ENCODE assay signal across 11 cellular contexts in the genomic region with DNA sequence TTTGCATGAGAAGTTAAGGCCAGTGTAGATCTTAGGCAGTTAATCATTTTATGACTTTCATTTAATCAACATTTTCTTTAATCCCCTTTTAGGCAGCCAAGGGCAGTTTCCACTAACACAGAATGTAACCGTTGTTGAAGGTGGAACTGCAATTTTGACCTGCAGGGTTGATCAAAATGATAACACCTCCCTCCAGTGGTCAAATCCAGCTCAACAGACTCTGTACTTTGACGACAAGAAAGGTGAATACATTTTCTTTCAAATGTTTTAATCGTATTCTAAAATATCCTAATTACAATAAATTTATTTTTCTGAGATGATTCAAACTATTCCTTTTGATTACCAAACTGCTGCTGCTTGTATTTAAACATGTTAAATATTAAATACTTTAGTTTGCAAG.
DNase-seq lines count a peak whose midpoint lies in the region; ATAC-seq, FAIRE-seq and TF ChIP-seq lines count a peak whose summit lies in the region.
"Had no signal": no experiment of that assay in that cellular context is flagged by ENCODE, and none has a peak within 500 bp of the region (broad histone marks: within the 10 kb centered on the region; RNA-seq: fewer than 3 reads in every experiment).

No MANE protein-coding gene starts in this region.

- CTCF ChIA-PET in RWPE1 (lab: Yijun Ruan, JAX) = no interaction called here

- H3K27ac ChIP-seq in RWPE1 (no peak overlapping the region), hepatocyte (no peak overlapping the region)
- H3K27ac ChIP-seq: epithelial cell of prostate had no signal

- no peaks in the 10 kb centered on the region for H4K20me1 ChIP-seq in hepatocyte (ENCODE audit: insufficient read depth, poor library complexity, severe bottlenecking)

- H3K4me2 ChIP-seq in hepatocyte = no peak overlapping the region

- no peak for FAIRE-seq in HTR-8/SVneo (lab: Jason Lieb, UNC)

- DNase-seq in COLO668 (lab: John Stamatoyannopoulos, UW; ENCODE audit: unreplicated experiment) (peak; percentile 15), HTR-8/SVneo (ENCODE audit: insufficient read length, low spot score) (peak; percentile 1), RWPE1 (ENCODE audit: low spot score) (peak; percentile 21), hepatocyte (ENCODE audit: low spot score) (peak; percentile 30), mucosa of gallbladder (ENCODE audit: low spot score) (no peak)
- DNase-seq in effector CD8-positive, alpha-beta T cell (lab: John Stamatoyannopoulos, UW) = no peak
- DNase-seq: EL, mucosa of descending colon had no signal

- H3K9me3 ChIP-seq in hepatocyte (ENCODE audit: low read depth) = no peaks in the 10 kb centered on the region
- H3K9me3 ChIP-seq: mucosa of descending colon had no signal

- no peaks in the 10 kb centered on the region for H3K36me3 ChIP-seq in hepatocyte (replicated peaks; ENCODE audit: insufficient read depth, low read depth)

- no peak overlapping the region for H2AFZ ChIP-seq in hepatocyte

- 25% methylated on average over 3 of the region's 3 CpGs for WGBS in hepatocyte (ENCODE audit: low lambda C conversion rate, missing lambda C conversion rate)

- TF ChIP-seq CTCF in RWPE1 (conservative IDR thresholded peaks at IDR 0.05; ENCODE audit: low read depth) (no peak; the same call in 1 of the 2 replicates), hepatocyte (IDR thresholded peaks at IDR 0.05; ENCODE audit: poor library complexity) (peak; percentile 55)

- H3K4me1 ChIP-seq in hepatocyte (ENCODE audit: insufficient read depth) = no peaks in the 10 kb centered on the region

- no peaks in the 10 kb centered on the region for H3K9me2 ChIP-seq in hepatocyte (replicated peaks; ENCODE audit: insufficient read depth)

- no peak overlapping the region for H3K4me3 ChIP-seq in hepatocyte
- H3K4me3 ChIP-seq: mucosa of descending colon had no signal

- no peak for ATAC-seq in GM21717 (IDR thresholded peaks at IDR 0.05; ENCODE audit: unreplicated experiment)
- no peak for ATAC-seq in HG03460 (IDR thresholded peaks at IDR 0.05; ENCODE audit: unreplicated experiment)
- ATAC-seq: mucosa of descending colon had no signal

- H3K79me2 ChIP-seq in hepatocyte = no peaks in the 10 kb centered on the region

- POLR2A ChIA-PET in RWPE1 (lab: Yijun Ruan, JAX; ENCODE audit: low non-redundant PET) = no interaction called here

- H3K27me3 ChIP-seq in hepatocyte = no peaks in the 10 kb centered on the region

Comparison
In these comparisons a context has a peak if more than half of its experiments do, and no peak if none do; other contexts are left out.
1. DNase-seq: peak in COLO668 (single experiment), HTR-8/SVneo (single experiment), RWPE1 (single experiment) and hepatocyte (single experiment); none in mucosa of gallbladder (single experiment) and effector CD8-positive, alpha-beta T cell (single experiment).